ENCODE assay signal across 9 cellular contexts in genomic region chr6:43703512-43704429, GRCh38. TPM values are rescaled to one million over a fixed set of nuclear protein-coding genes. Genes with fewer than 3 reads are reported as not detected.
DNase-seq lines count a peak whose midpoint lies in the region; ATAC-seq and TF ChIP-seq lines count a peak whose summit lies in the region.
"Had no signal": no experiment of that assay in that cellular context is flagged by ENCODE, and none has a peak within 500 bp of the region (broad histone marks: within the 10 kb centered on the region; RNA-seq: fewer than 3 reads in every experiment).

No MANE protein-coding gene starts in this region.

- peaks cover 65% of the 10 kb centered on the region for H3K4me1 ChIP-seq in HUES48 (ENCODE audit: control insufficient read depth, insufficient read depth, low read length)
- peaks cover 66% of the 10 kb centered on the region for H3K4me1 ChIP-seq in SJCRH30
- peaks cover 28 to 83% of the 10 kb centered on the region in 2 donors for H3K4me1 ChIP-seq in left lung
- H3K4me1 ChIP-seq in stomach = peaks cover 63 to 99% (median 78%) of the 10 kb centered on the region in 4 donors

- no peak for TF ChIP-seq EP300 in stomach (IDR thresholded peaks at IDR 0.05)

- DNase-seq in SJCRH30 (no peak), left lung (no peak), stomach (peak; percentile 57), RPMI8226 (no peak)
- no peak for DNase-seq in stimulated activated CD4-positive, alpha-beta T cell treated with anti-CD3 and anti-CD28 coated beads, Interleukin-4, amount 100 ng/mL, for 24 hours
- DNase-seq: natural killer cell, SW 1271 had no signal

- peak overlapping the region; percentile 91 for H3K27ac ChIP-seq in HUES48 (ENCODE audit: low read depth, low read length)
- H3K27ac ChIP-seq in SJCRH30 = peak overlapping the region; percentile 75
- peak overlapping the region; percentile 75 to 77 for H3K27ac ChIP-seq in left lung
- H3K27ac ChIP-seq in stomach = peak overlapping the region; percentile 76 to 94 (median 88)

- TF ChIP-seq CTCF in left lung (IDR thresholded peaks at IDR 0.05) (no peak), stomach (IDR thresholded peaks at IDR 0.05) (no peak)

- no peak for ATAC-seq in left lung
- no peak for ATAC-seq in HG03025 (IDR thresholded peaks at IDR 0.05; ENCODE audit: low FRiP score, unreplicated experiment)

- H3K27me3 ChIP-seq in HUES48 (ENCODE audit: control insufficient read depth, insufficient read depth, low read length) (no peaks in the 10 kb centered on the region), SJCRH30 (no peaks in the 10 kb centered on the region), left lung (no peaks in the 10 kb centered on the region), stomach (no peaks in the 10 kb centered on the region)

- no peaks in the 10 kb centered on the region for H3K9me3 ChIP-seq in HUES48 (ENCODE audit: control insufficient read depth, insufficient read depth, low read length)
- no peaks in the 10 kb centered on the region for H3K9me3 ChIP-seq in SJCRH30 (replicated peaks)
- H3K9me3 ChIP-seq in left lung = no peaks in the 10 kb centered on the region
- no peaks in the 10 kb centered on the region for H3K9me3 ChIP-seq in stomach

- H3K36me3 ChIP-seq in HUES48 (ENCODE audit: control insufficient read depth, insufficient read depth, low read length) = no peaks in the 10 kb centered on the region
- H3K36me3 ChIP-seq in SJCRH30 = no peaks in the 10 kb centered on the region
- no peaks in the 10 kb centered on the region for H3K36me3 ChIP-seq in left lung
- no peaks in the 10 kb centered on the region for H3K36me3 ChIP-seq in stomach

- intact Hi-C loops in left lung (cut with DNase I) (no loop called here), stomach (cut with DNase I; ENCODE audit: low total_unique reads) (no loop called here)

- H3K4me3 ChIP-seq in HUES48 (ENCODE audit: low read depth, low read length) = no peak overlapping the region
- H3K4me3 ChIP-seq in SJCRH30 = 0 out of 2 replicates have a peak overlapping the region, but pooled peaks have one; percentile 4
- no peak overlapping the region for H3K4me3 ChIP-seq in left lung
- H3K4me3 ChIP-seq in stomach = no peak overlapping the region

- WGBS in stomach, 5 donors = 38 to 59% (median 45%) methylated on average over 8 of the region's 8 CpGs

- TF ChIP-seq POLR2A in stomach (IDR thresholded peaks at IDR 0.05) = no peak

- no peak overlapping the region for H3K9ac ChIP-seq in HUES48 (ENCODE audit: low read depth, low read length)

RNA-seq across cellular contexts. Expression of gene MRPS18A, which starts 16.2 kb away (rescaled TPM):
- total RNA-seq in SJCRH30 (2014; rRNA removed; shearing (Covaris generic)) = 51.6 and 54.7 TPM in 2 replicates
- total RNA-seq in left lung = 10 to 100 TPM; 27.0 to 32.5 TPM
- 10 to 100 TPM in 2 of 5 donors, 1 to 10 TPM in 3; 1.7 to 40.2 (median 5.3) TPM for total RNA-seq in stomach
- polyA plus RNA-seq in stomach = 100 to 1,000 TPM in 1 of 3 donors, 10 to 100 TPM in 2; 61.2 to 111 (median 66.4) TPM

RNA-seq across cellular contexts. Expression of gene RSPH9, which starts 58.9 kb away (rescaled TPM):
- total RNA-seq in SJCRH30 (2014; rRNA removed; shearing (Covaris generic)) = not detected in 2 replicates
- total RNA-seq in left lung (1 to 10 TPM in 1 of 2 donors, under 1 TPM in 1; 0.32 to 1.9 TPM), stomach (under 1 TPM in 1 of 5 donors, not detected in 4; 0.18 TPM)
- polyA plus RNA-seq in stomach = under 1 TPM; 0.28 to 0.92 (median 0.56) TPM
